In genomic region chr7:91465595-91466061, GRCh38 we compare ENCODE assay signal across 28 cellular contexts.
DNase-seq lines count a peak whose midpoint lies in the region; ATAC-seq and TF ChIP-seq lines count a peak whose summit lies in the region.
"Had no signal": no experiment of that assay in that cellular context is flagged by ENCODE, and none has a peak within 500 bp of the region (broad histone marks: within the 10 kb centered on the region; RNA-seq: fewer than 3 reads in every experiment).

No MANE protein-coding gene starts in this region.

- no peak for ATAC-seq in HG03520 (IDR thresholded peaks at IDR 0.05; ENCODE audit: unreplicated experiment)
- no peak for ATAC-seq in GM21576 (IDR thresholded peaks at IDR 0.05; ENCODE audit: unreplicated experiment)
- ATAC-seq: activated T-cell treated with anti-CD3 and anti-CD28 coated beads, Interleukin-2, amount 50 U/mL, for 4 hours; heart left ventricle; left colon; stimulated activated naive CD8-positive, alpha-beta T cell treated with anti-CD3 and anti-CD28 coated beads, Interleukin-15, amount 100 ng/mL, for 72 hours had no signal

- H3K4me1 ChIP-seq in adipocyte (ENCODE audit: control insufficient read depth, insufficient read depth, low read length) = peaks cover 33% of the 10 kb centered on the region
- peaks cover 17% of the 10 kb centered on the region for H3K4me1 ChIP-seq in skeletal muscle satellite cell (ENCODE audit: control insufficient read depth, insufficient read depth, low read length)
- H3K4me1 ChIP-seq: BLaER1 treated with 17β-estradiol and CSF1 and Interleukin-3, amounts not matched to agents 10 nM and 100 nM; esophagus squamous epithelium; neural progenitor cell had no signal

- no peak overlapping the region for H3K9ac ChIP-seq in adipocyte (ENCODE audit: low read length)
- no peak overlapping the region for H3K9ac ChIP-seq in skeletal muscle satellite cell (ENCODE audit: low read depth, low read length)
- H3K9ac ChIP-seq: BLaER1 treated with 17β-estradiol and CSF1 and Interleukin-3, amounts not matched to agents 10 nM and 100 nM; neural progenitor cell had no signal

- H3K4me3 ChIP-seq in adipocyte (ENCODE audit: low read length) (no peak overlapping the region), choroid plexus epithelial cell (ENCODE audit: low read depth, low read length) (no peak overlapping the region), skeletal muscle satellite cell (ENCODE audit: low read length) (no peak overlapping the region)
- H3K4me3 ChIP-seq: BLaER1 treated with 17β-estradiol and CSF1 and Interleukin-3, amounts not matched to agents 10 nM and 100 nM; esophagus squamous epithelium; heart left ventricle; neural progenitor cell had no signal

- in situ Hi-C loops in GM13976 (cut with MboI; ENCODE audit: low sequenced_read_pairs, unreplicated experiment) = no loop called here

- H3K27me3 ChIP-seq in adipocyte (replicated peaks; ENCODE audit: control insufficient read depth, insufficient read depth, low read length) = no peaks in the 10 kb centered on the region
- H3K27me3 ChIP-seq in skeletal muscle satellite cell (ENCODE audit: control insufficient read depth, insufficient read depth, low read length) = no peaks in the 10 kb centered on the region
- H3K27me3 ChIP-seq: BLaER1 treated with 17β-estradiol and CSF1 and Interleukin-3, amounts not matched to agents 10 nM and 100 nM; esophagus squamous epithelium; heart left ventricle; neural progenitor cell had no signal

- DNase-seq in adipocyte (ENCODE audit: low read depth) = peak; percentile 18
- peak; percentile 73 for DNase-seq in choroid plexus epithelial cell (ENCODE audit: low read depth)
- peak; percentile 47 for DNase-seq in glomerular endothelial cell (ENCODE audit: extremely low read depth, low read depth, low spot score)
- DNase-seq in GM13976 (ENCODE audit: low spot score) = no peak
- DNase-seq in medulla oblongata (ENCODE audit: extremely low spot score) = no peak
- DNase-seq: activated B cell treated with CpG ODN at 0.5 μM for 24 hours; activated CD4-positive, alpha-beta T cell treated with anti-CD3 and anti-CD28 coated beads, Interleukin-2, amount 50 U/mL, for 1 hour; activated gamma-delta T cell treated with Interleukin-2 at 50 U/mL for 16 hours; activated T-cell treated with anti-CD3 and anti-CD28 coated beads, Interleukin-2, amount 50 U/mL, for 4 hours; COR-L47; cortex of kidney; esophagus squamous epithelium; HCEC 1CT; heart left ventricle; left colon; mesenchymal stem cell; NCI-H1105; NCI-H187 treated with DMSO at 0.1 percent for 48 hours; NCI-H526; SHP77 treated with DMSO at 0.1 percent for 48 hours; stimulated activated naive CD8-positive, alpha-beta T cell treated with anti-CD3 and anti-CD28 coated beads, Interleukin-15, amount 100 ng/mL, for 72 hours; T-helper 9 cell; trophoblast cell had no signal

- peak overlapping the region; percentile 33 for H3K4me2 ChIP-seq in skeletal muscle satellite cell (ENCODE audit: low read length)
- H3K4me2 ChIP-seq: BLaER1 treated with 17β-estradiol and CSF1 and Interleukin-3, amounts not matched to agents 10 nM and 100 nM; neural progenitor cell had no signal

- no peak for TF ChIP-seq CTCF in choroid plexus epithelial cell (conservative IDR thresholded peaks at IDR 0.05; ENCODE audit: low read depth, low read length)
- no peak for TF ChIP-seq CTCF in GM13976 (IDR thresholded peaks at IDR 0.05; ENCODE audit: borderline replicate concordance, control extremely low read depth, extremely low read depth, insufficient read depth, missing control alignments)

- H3K9me3 ChIP-seq in adipocyte (ENCODE audit: control insufficient read depth, low read length) = no peaks in the 10 kb centered on the region
- H3K9me3 ChIP-seq in skeletal muscle satellite cell (replicated peaks; ENCODE audit: low read length) = no peaks in the 10 kb centered on the region
- H3K9me3 ChIP-seq: BLaER1 treated with 17β-estradiol and CSF1 and Interleukin-3, amounts not matched to agents 10 nM and 100 nM; esophagus squamous epithelium; heart left ventricle had no signal

- no peaks in the 10 kb centered on the region for H3K36me3 ChIP-seq in adipocyte (ENCODE audit: control insufficient read depth, insufficient read depth, low read length, severe bottlenecking)
- no peaks in the 10 kb centered on the region for H3K36me3 ChIP-seq in skeletal muscle satellite cell (ENCODE audit: insufficient read depth, low read length)
- H3K36me3 ChIP-seq: BLaER1 treated with 17β-estradiol and CSF1 and Interleukin-3, amounts not matched to agents 10 nM and 100 nM; esophagus squamous epithelium; heart left ventricle; neural progenitor cell had no signal

Comparison
In these comparisons a context has a peak if more than half of its experiments do, and no peak if none do; other contexts are left out.
1. DNase-seq: peak in adipocyte (single experiment), choroid plexus epithelial cell (single experiment) and glomerular endothelial cell (single experiment); none in GM13976 (single experiment) and medulla oblongata (single experiment).